In the genomic region with DNA sequence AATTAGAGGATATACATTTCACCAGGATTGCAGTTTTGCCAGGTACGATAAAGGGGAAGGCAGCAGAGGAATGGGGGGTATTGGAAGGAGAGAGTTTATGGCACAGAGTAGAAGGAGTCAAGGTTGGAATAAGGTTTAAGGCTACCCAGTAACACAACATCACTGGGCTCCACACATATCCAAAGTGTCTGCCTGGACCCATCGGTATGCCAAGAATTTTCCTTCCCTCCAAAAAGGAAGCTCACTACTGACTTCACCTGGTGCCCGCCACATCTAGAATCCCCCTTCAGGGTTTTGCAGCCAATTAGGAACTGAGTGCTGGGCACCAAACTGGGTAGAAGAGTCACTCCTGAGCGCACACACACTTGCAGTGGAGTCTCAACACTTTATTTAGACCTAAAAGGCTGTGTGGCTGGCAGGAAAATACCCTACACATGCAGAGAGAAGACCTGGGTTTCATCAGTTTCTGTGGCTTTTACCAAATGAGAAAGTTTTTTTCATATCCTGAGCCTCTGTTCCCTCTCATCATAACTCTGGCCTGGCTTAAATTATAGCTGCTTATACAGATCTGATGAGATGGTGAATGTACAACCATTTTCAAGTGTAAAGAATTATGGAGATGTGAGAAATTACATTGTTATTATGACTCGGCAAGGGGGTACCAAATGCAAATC, we compare ENCODE assay signal across 12 cellular contexts.
A peak's percentile ranks its signal among the peaks of the same experiment; 100 is the strongest.
DNase-seq lines count a peak whose midpoint lies in the region; ATAC-seq and TF ChIP-seq lines count a peak whose summit lies in the region.
"Had no signal": no experiment of that assay in that cellular context is flagged by ENCODE, and none has a peak within 500 bp of the region (broad histone marks: within the 10 kb centered on the region; RNA-seq: fewer than 3 reads in every experiment).

No MANE protein-coding gene starts in this region.

- intact Hi-C loops in left ventricle myocardium inferior (cut with micrococcal nuclease) (no loop called here), cardiac septum (cut with DNase I) (loop anchor here (5.0 to 10.0 kb wide), 3 partner anchors 194 to 302 kb away; a partner anchor contains a TSS)

- H4K20me1 ChIP-seq in OCI-LY3 (ENCODE audit: insufficient read depth, low read length): no peaks in the 10 kb centered on the region

- no peak for TF ChIP-seq CTCF in left ventricle myocardium inferior (IDR thresholded peaks at IDR 0.05; ENCODE audit: borderline replicate concordance)
- no peak for TF ChIP-seq CTCF in OCI-LY3 (IDR thresholded peaks at IDR 0.05; ENCODE audit: low read depth, low read length)
- TF ChIP-seq CTCF in right atrium auricular region (IDR thresholded peaks at IDR 0.05): no peak
- no peak for TF ChIP-seq CTCF in omental fat pad (IDR thresholded peaks at IDR 0.05)

- H3K4me1 ChIP-seq in left ventricle myocardium inferior: peaks cover 52% of the 10 kb centered on the region
- peaks cover 57% of the 10 kb centered on the region for H3K4me1 ChIP-seq in OCI-LY3 (ENCODE audit: low read length)
- H3K4me1 ChIP-seq in right atrium auricular region: peaks cover 0 to 27% of the 10 kb centered on the region in 2 donors

- H3K9me3 ChIP-seq in left ventricle myocardium inferior (replicated peaks) (no peaks in the 10 kb centered on the region), OCI-LY3 (ENCODE audit: insufficient read depth, low read length) (peaks cover 12% of the 10 kb centered on the region; the same call in 1 of the 2 replicates), right atrium auricular region (no peaks in the 10 kb centered on the region)
- H3K9me3 ChIP-seq: vagina had no signal

- H3K27me3 ChIP-seq in left ventricle myocardium inferior (ENCODE audit: low read depth) (no peaks in the 10 kb centered on the region), OCI-LY3 (ENCODE audit: low read depth, low read length) (peaks cover 49% of the 10 kb centered on the region), right atrium auricular region (no peaks in the 10 kb centered on the region)
- H3K27me3 ChIP-seq: vagina had no signal

- no peak overlapping the region for H2AFZ ChIP-seq in OCI-LY3 (ENCODE audit: low read depth, low read length)

- H3K79me2 ChIP-seq in OCI-LY3 (ENCODE audit: low read length): no peaks in the 10 kb centered on the region

- H3K36me3 ChIP-seq in left ventricle myocardium inferior (no peaks in the 10 kb centered on the region), OCI-LY3 (replicated peaks; ENCODE audit: low read depth, low read length) (no peaks in the 10 kb centered on the region), right atrium auricular region (no peaks in the 10 kb centered on the region)
- H3K36me3 ChIP-seq: vagina had no signal

- ATAC-seq in omental fat pad (ENCODE audit: low FRiP score): no peak

- H3K4me3 ChIP-seq in left ventricle myocardium inferior: no peak overlapping the region
- H3K4me3 ChIP-seq in OCI-LY3 (ENCODE audit: low read length): peak overlapping the region; percentile 10; the same call in 1 of the 2 replicates
- H3K4me3 ChIP-seq in right atrium auricular region: no peak overlapping the region
- H3K4me3 ChIP-seq: vagina had no signal

- DNase-seq in left ventricle myocardium inferior: no peak
- no peak for DNase-seq in cardiac septum (ENCODE audit: low spot score)
- no peak for DNase-seq in right atrium auricular region (ENCODE audit: low spot score)
- DNase-seq in omental fat pad (ENCODE audit: low spot score): no peak
- DNase-seq in mesenteric fat pad (ENCODE audit: low spot score): no peak
- no peak for DNase-seq in NCI-H69 (lab: John Stamatoyannopoulos, UW)
- no peak for DNase-seq in GOT3 (lab: John Stamatoyannopoulos, UW)
- DNase-seq: NCI-H146, NCI-H526, SHP77 treated with DMSO at 0.1 percent for 48 hours had no signal

- H3K27ac ChIP-seq in left ventricle myocardium inferior (replicated peaks): peak overlapping the region; percentile 87
- peak overlapping the region; percentile 32 for H3K27ac ChIP-seq in OCI-LY3 (ENCODE audit: low read length)
- peak overlapping the region; percentile 65 to 78 for H3K27ac ChIP-seq in right atrium auricular region
- H3K27ac ChIP-seq: vagina had no signal

- H3K9ac ChIP-seq in OCI-LY3 (ENCODE audit: low read length): no peak overlapping the region; the same call in 1 of the 2 replicates

- peak overlapping the region; percentile 66 for H3K4me2 ChIP-seq in OCI-LY3 (ENCODE audit: low read length)

Comparison
In these comparisons a context has a peak if more than half of its experiments do, and no peak if none do; other contexts are left out.
1. H3K27ac ChIP-seq: peak in every context shown above with its lines; median percentile 87 in left ventricle myocardium inferior; 72 in right atrium auricular region; 32 in OCI-LY3.